In the genomic region with DNA sequence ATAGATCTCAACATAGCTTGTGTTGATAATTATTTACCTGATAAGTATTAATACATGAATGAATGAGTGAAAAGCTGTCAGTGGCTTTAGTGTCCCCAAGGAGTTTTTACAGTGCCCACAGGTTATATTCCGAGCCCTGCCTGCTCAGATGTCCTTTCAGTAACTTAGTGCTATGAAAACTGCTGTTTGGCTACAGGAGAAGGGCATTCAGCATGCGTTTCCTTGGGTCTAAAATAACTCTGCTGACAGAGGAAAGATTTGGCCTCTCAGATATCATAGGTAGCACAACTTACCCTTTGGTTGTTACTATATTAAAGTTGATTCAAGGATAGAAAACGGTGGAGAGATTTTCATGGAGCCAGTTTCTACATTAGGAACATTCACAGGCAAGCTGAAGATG, we compare ENCODE assay signal across 25 cellular contexts.
"Had no signal": no experiment of that assay in that cellular context is flagged by ENCODE, and none has a peak within 500 bp of the region (broad histone marks: within the 10 kb centered on the region; RNA-seq: fewer than 3 reads in every experiment).

No MANE protein-coding gene starts in this region.

- DNase-seq: activated CD4-positive, alpha-beta memory T cell treated with anti-CD3 and anti-CD28 coated beads, Interleukin-2, amount 10 ng/mL, durations not matched to agents 7 days and 5 days; activated CD4-positive, alpha-beta T cell treated with anti-CD3 and anti-CD28 coated beads for 36 hours; activated CD4-positive, alpha-beta T cell treated with anti-CD3 and anti-CD28 coated beads, Interleukin-2, amount 10 ng/mL, durations not matched to agents 24 days and 14 days; activated CD4-positive, CD25-positive, alpha-beta regulatory T cell; activated CD4-positive, CD25-positive, alpha-beta regulatory T cell treated with anti-CD3 and anti-CD28 coated beads, Interleukin-2, amount 50 U/mL, for 72 hours; activated CD8-positive, alpha-beta memory T cell treated with anti-CD3 and anti-CD28 coated beads, Interleukin-2, amount 50 U/mL, for 48 hours; activated gamma-delta T cell; activated naive CD4-positive, alpha-beta T cell; activated naive CD4-positive, alpha-beta T cell treated with anti-CD3 and anti-CD28 coated beads, Interleukin-2, amount 10 ng/mL, durations not matched to agents 7 days and 5 days; activated naive CD8-positive, alpha-beta T cell treated with anti-CD3 and anti-CD28 coated beads, Interleukin-2, amount 10 ng/mL, durations not matched to agents 7 days and 5 days; activated T-cell treated with anti-CD3 and anti-CD28 coated beads for 4 hours; activated T-cell treated with anti-CD3 and anti-CD28 coated beads, Interleukin-2, amount 50 U/mL, for 24 hours; activated T-cell treated with anti-CD3 and anti-CD28 coated beads, Interleukin-2, amount 50 U/mL, for 72 hours; dorsolateral prefrontal cortex; effector memory CD4-positive, alpha-beta T cell; endodermal cell; foreskin fibroblast; T-helper 2 cell had no signal

- ATAC-seq: activated CD4-positive, alpha-beta T cell treated with anti-CD3 and anti-CD28 coated beads for 36 hours; activated naive CD4-positive, alpha-beta T cell treated with anti-CD3 and anti-CD28 coated beads, Interleukin-2, amount 50 U/mL, for 72 hours; activated T-cell treated with anti-CD3 and anti-CD28 coated beads, Interleukin-2, amount 50 U/mL, for 72 hours; esophagus mucosa had no signal

- H3K9me3 ChIP-seq: ascending aorta, breast epithelium had no signal

- FAIRE-seq: frontal cortex had no signal

- H3K4me3 ChIP-seq: ascending aorta, breast epithelium, cardiac muscle cell, coronary artery, dorsolateral prefrontal cortex had no signal

- H3K27ac ChIP-seq: ascending aorta, breast epithelium, cardiac muscle cell, coronary artery, dorsolateral prefrontal cortex had no signal

- H3K27me3 ChIP-seq: ascending aorta, breast epithelium, cardiac muscle cell had no signal

- H3K4me1 ChIP-seq: breast epithelium had no signal

- H3K36me3 ChIP-seq: ascending aorta, breast epithelium, cardiac muscle cell had no signal
